ENCODE assay signal across 10 cellular contexts in genomic region chr1:224333939-224334701, GRCh38. TPM values are rescaled to one million over a fixed set of nuclear protein-coding genes. Genes with fewer than 3 reads are reported as not detected.
DNase-seq lines count a peak whose midpoint lies in the region; ATAC-seq and TF ChIP-seq lines count a peak whose summit lies in the region.
"Had no signal": no experiment of that assay in that cellular context is flagged by ENCODE, and none has a peak within 500 bp of the region (broad histone marks: within the 10 kb centered on the region; RNA-seq: fewer than 3 reads in every experiment).

No MANE protein-coding gene starts in this region.

- BruUV-seq in Calu3 (replicated peaks; lab: Mats Ljungman, UMichigan), result no TSS peak

- no peak overlapping the region for H3K14ac ChIP-seq in neuronal stem cell (ENCODE audit: low read length)

- H3K4me1 ChIP-seq in neuronal stem cell (ENCODE audit: control insufficient read depth in 2 of 2, insufficient read depth in 1 of 2, low read depth in 1 of 2, low read length in 2 of 2), result no peaks in the 10 kb centered on the region

- peaks cover 0 to 5% (median 0%) of the 10 kb centered on the region in 3 experiments for H3K27me3 ChIP-seq in neuronal stem cell (ENCODE audit: control insufficient read depth in 3 of 3, insufficient read depth in 3 of 3, low read depth in 1 of 3, low read length in 3 of 3)

- peak overlapping the region; percentile 85 for H3K27ac Mint-ChIP-seq in activated CD8-positive, alpha-beta T cell treated with anti-CD3 and anti-CD28 coated beads for 36 hours
- no peak overlapping the region for H3K27ac Mint-ChIP-seq in Calu3 (ENCODE audit: unreplicated experiment)
- H3K27ac Mint-ChIP-seq: dendritic cell treated with granulocyte-macrophage colony-stimulating factor and Interleukin-4, amounts not matched to agents 40 ng/mL and 50 ng/mL, for 4 days had no signal

- H3K4ac ChIP-seq in neuronal stem cell (ENCODE audit: low read length), result no peak overlapping the region

- ATAC-seq in activated CD8-positive, alpha-beta T cell treated with anti-CD3 and anti-CD28 coated beads for 36 hours, result no peak
- no peak for ATAC-seq in GM18498 (IDR thresholded peaks at IDR 0.05; ENCODE audit: unreplicated experiment)

- no peak overlapping the region for H2BK15ac ChIP-seq in neuronal stem cell (ENCODE audit: low read length)

- H4K91ac ChIP-seq in neuronal stem cell (ENCODE audit: low read depth, low read length, poor library complexity), result no peak overlapping the region

- POLR2A ChIA-PET in activated CD8-positive, alpha-beta T cell treated with anti-CD3 and anti-CD28 coated beads for 36 hours (lab: Charles Lee), result interaction anchor here (0.6 to 1.4 kb wide), 5 partner anchors 17 to 1872 kb away, joined by 3 to 7 read pairs (median 3); partner anchors contain the start of gene FBXO28

- H2BK5ac ChIP-seq in neuronal stem cell (ENCODE audit: low read length), result no peak overlapping the region

- peaks cover 4% of the 10 kb centered on the region for H3K79me1 ChIP-seq in neuronal stem cell (ENCODE audit: low read depth, low read length)

- no peak overlapping the region for H3K23ac ChIP-seq in neuronal stem cell (ENCODE audit: low read depth, low read length, poor library complexity)

- intact Hi-C loops in activated CD8-positive, alpha-beta T cell treated with anti-CD3 and anti-CD28 coated beads for 36 hours (cut with micrococcal nuclease), result loop anchor here (1.0 to 10.0 kb wide), 2 partner anchors 218 to 629 kb away; no protein-coding TSS in a partner anchor
- intact Hi-C loops in Calu3 (cut with micrococcal nuclease; ENCODE audit: unreplicated experiment), result loop anchor here (1.0 to 2.0 kb wide), 2 partner anchors 218 to 635 kb away; no protein-coding TSS in a partner anchor

- H3K27ac ChIP-seq in neuronal stem cell (replicated peaks; ENCODE audit: low read length) (no peak overlapping the region), substantia nigra (ENCODE audit: low read depth, low read length, poor library complexity, severe bottlenecking) (no peak overlapping the region)

- TF ChIP-seq CTCF in activated CD8-positive, alpha-beta T cell treated with anti-CD3 and anti-CD28 coated beads for 36 hours (IDR thresholded peaks at IDR 0.05), result no peak
- TF ChIP-seq CTCF in Calu3 (IDR thresholded peaks at IDR 0.05; ENCODE audit: unreplicated experiment), result no peak

- no peak overlapping the region for H3K4me3 ChIP-seq in neuronal stem cell (ENCODE audit: low read length in 2 of 2)

- H2AFZ ChIP-seq in neuronal stem cell (ENCODE audit: low read length), result peak overlapping the region; percentile 48

- H3K9me3 Mint-ChIP-seq in activated CD8-positive, alpha-beta T cell treated with anti-CD3 and anti-CD28 coated beads for 36 hours, result no peaks in the 10 kb centered on the region
- no peaks in the 10 kb centered on the region for H3K9me3 Mint-ChIP-seq in Calu3 (ENCODE audit: low read depth, unreplicated experiment)
- H3K9me3 Mint-ChIP-seq: dendritic cell treated with granulocyte-macrophage colony-stimulating factor and Interleukin-4, amounts not matched to agents 40 ng/mL and 50 ng/mL, for 4 days; immature natural killer cell had no signal

- peak overlapping the region; percentile 2 for H3K4me3 Mint-ChIP-seq in activated CD8-positive, alpha-beta T cell treated with anti-CD3 and anti-CD28 coated beads for 36 hours
- H3K4me3 Mint-ChIP-seq in Calu3 (ENCODE audit: low read depth, unreplicated experiment), result no peak overlapping the region
- H3K4me3 Mint-ChIP-seq: dendritic cell treated with granulocyte-macrophage colony-stimulating factor and Interleukin-4, amounts not matched to agents 40 ng/mL and 50 ng/mL, for 4 days; immature natural killer cell had no signal

- H2AK5ac ChIP-seq in neuronal stem cell (ENCODE audit: low read depth, low read length), result no peak overlapping the region

- H3K4me2 ChIP-seq in neuronal stem cell (ENCODE audit: insufficient read depth, low read length, poor library complexity, severe bottlenecking), result no peak overlapping the region

- CTCF ChIA-PET in activated CD8-positive, alpha-beta T cell treated with anti-CD3 and anti-CD28 coated beads for 36 hours (lab: Charles Lee), result interaction anchor here (0.6 to 3.9 kb wide), 23 partner anchors 9 to 283 kb away, joined by 3 to 33 read pairs (median 3); no protein-coding TSS in a partner anchor
- CTCF ChIA-PET in Calu3 (lab: Charles Lee), result interaction anchor here (0.6 kb wide), 1 partner anchor 503 kb away, joined by 3 read pairs; no protein-coding TSS in a partner anchor

- no peak overlapping the region for H3K9ac ChIP-seq in neuronal stem cell (ENCODE audit: low read depth, low read length, poor library complexity)

- no peaks in the 10 kb centered on the region for H3K36me3 ChIP-seq in neuronal stem cell (replicated peaks in 1 of 2; ENCODE audit: control insufficient read depth in 2 of 2, insufficient read depth in 2 of 2, low read length in 2 of 2)

- no peak overlapping the region for H3K18ac ChIP-seq in neuronal stem cell (ENCODE audit: low read length)

- no peaks in the 10 kb centered on the region for H3K36me3 Mint-ChIP-seq in activated CD8-positive, alpha-beta T cell treated with anti-CD3 and anti-CD28 coated beads for 36 hours (ENCODE audit: low read depth)
- peaks cover 15% of the 10 kb centered on the region for H3K36me3 Mint-ChIP-seq in Calu3 (ENCODE audit: insufficient read depth, unreplicated experiment)
- H3K36me3 Mint-ChIP-seq: immature natural killer cell had no signal

- no peak overlapping the region for H2BK120ac ChIP-seq in neuronal stem cell (ENCODE audit: low read depth, low read length)

- H3K27me3 Mint-ChIP-seq in activated CD8-positive, alpha-beta T cell treated with anti-CD3 and anti-CD28 coated beads for 36 hours, result no peaks in the 10 kb centered on the region
- H3K27me3 Mint-ChIP-seq in Calu3 (ENCODE audit: unreplicated experiment), result no peaks in the 10 kb centered on the region
- H3K27me3 Mint-ChIP-seq: dendritic cell treated with granulocyte-macrophage colony-stimulating factor and Interleukin-4, amounts not matched to agents 40 ng/mL and 50 ng/mL, for 4 days had no signal

- no peaks in the 10 kb centered on the region for H3K9me3 ChIP-seq in neuronal stem cell (replicated peaks in 1 of 2; ENCODE audit: control insufficient read depth in 2 of 2, insufficient read depth in 1 of 2, low read depth in 1 of 2, low read length in 2 of 2)

- no peak overlapping the region for H4K8ac ChIP-seq in neuronal stem cell (ENCODE audit: low read depth, low read length)

- H2BK12ac ChIP-seq in neuronal stem cell (ENCODE audit: low read length), result no peak overlapping the region

- peak; percentile 49 for DNase-seq in GM04503 (ENCODE audit: low read depth)
- peak; percentile 62 for DNase-seq in M059J (ENCODE audit: low read depth)
- DNase-seq in activated CD8-positive, alpha-beta T cell treated with anti-CD3 and anti-CD28 coated beads for 36 hours, result no peak
- DNase-seq in neuronal stem cell (ENCODE audit: low spot score), result no peak
- DNase-seq in substantia nigra (lab: John Stamatoyannopoulos, UW), result no peak
- no peak for DNase-seq in Calu3
- DNase-seq: stimulated activated naive CD4-positive, alpha-beta T cell treated with Interleukin-2 at 50 U/mL for 16 hours had no signal

- H3K4me1 Mint-ChIP-seq in activated CD8-positive, alpha-beta T cell treated with anti-CD3 and anti-CD28 coated beads for 36 hours (ENCODE audit: low read depth), result peaks cover 25% of the 10 kb centered on the region
- H3K4me1 Mint-ChIP-seq in Calu3 (ENCODE audit: low read depth, unreplicated experiment), result peaks cover 13% of the 10 kb centered on the region

- no CpG with 5 or more reads among the region's 5 CpGs for WGBS in neuronal stem cell (ENCODE audit: extremely low coverage in 2 of 2, insufficient read length in 2 of 2, insufficient replicate concordance in 1 of 2), 2 donors

RNA-seq across cellular contexts. Expression of gene NVL, which starts 4.1 kb away (rescaled TPM):
- 29.8 and 33.5 TPM in 2 replicates for total RNA-seq in M059J (2014; rRNA removed; shearing (Covaris generic))
- 10 to 100 TPM; 37.7 to 40.4 TPM for total RNA-seq in activated CD8-positive, alpha-beta T cell treated with anti-CD3 and anti-CD28 coated beads for 36 hours
- 34.4 TPM for polyA plus RNA-seq in neuronal stem cell (2013, experiment 1 of 2)
- 31.4 TPM for polyA plus RNA-seq in neuronal stem cell (2013, experiment 2 of 2)
- 39.2 and 43.4 TPM in 2 replicates for total RNA-seq in Calu3 (2022)

RNA-seq across cellular contexts. Expression of gene CNIH4, which starts 22.6 kb away (rescaled TPM):
- total RNA-seq in M059J (2014; rRNA removed; shearing (Covaris generic)), result 72.0 and 92.6 TPM in 2 replicates
- total RNA-seq in activated CD8-positive, alpha-beta T cell treated with anti-CD3 and anti-CD28 coated beads for 36 hours, result 10 to 100 TPM; 44.8 to 45.1 TPM
- 116 TPM for polyA plus RNA-seq in neuronal stem cell (2013, experiment 1 of 2)
- 118 TPM for polyA plus RNA-seq in neuronal stem cell (2013, experiment 2 of 2)
- total RNA-seq in Calu3 (2022), result 79.9 and 91.4 TPM in 2 replicates

Comparison
In these comparisons a context has a peak if more than half of its experiments do, and no peak if none do; other contexts are left out.
1. DNase-seq: peak in GM04503 (single experiment) and M059J (single experiment); none in activated CD8-positive, alpha-beta T cell treated with anti-CD3 and anti-CD28 coated beads for 36 hours (single experiment), neuronal stem cell (single experiment), substantia nigra (0 of 49) and Calu3 (single experiment).